Comparison of ENCODE assay signal across 16 cellular contexts in the genomic region with DNA sequence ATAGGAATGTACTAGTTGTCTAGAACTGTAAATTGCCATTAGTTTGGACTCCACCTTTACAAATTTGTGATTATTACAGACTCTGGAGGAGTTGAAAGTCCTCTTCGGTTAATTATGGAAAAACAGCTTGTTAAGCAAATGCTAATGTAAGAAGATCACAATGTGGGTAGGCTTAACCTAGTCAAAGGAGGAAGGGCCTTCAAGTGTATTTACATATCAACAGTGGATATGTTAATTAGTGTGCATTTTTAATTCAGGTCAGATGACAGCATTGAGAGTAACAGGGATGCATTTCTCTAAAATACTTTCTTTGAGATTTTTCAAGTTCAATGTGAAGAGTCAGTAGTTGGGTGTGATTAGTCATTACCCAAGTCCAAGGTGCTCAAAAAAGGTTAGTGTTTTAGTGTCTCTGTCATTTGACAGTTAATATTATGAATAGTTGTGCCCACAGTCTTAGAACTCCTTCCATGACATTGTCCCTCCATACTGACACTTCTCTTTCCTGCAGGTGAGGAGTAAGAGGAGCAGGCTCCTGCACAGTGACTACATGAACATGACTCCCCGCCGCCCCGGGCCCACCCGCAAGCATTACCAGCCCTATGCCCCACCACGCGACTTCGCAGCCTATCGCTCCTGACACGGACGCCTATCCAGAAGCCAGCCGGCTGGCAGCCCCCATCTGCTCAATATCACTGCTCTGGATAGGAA. TPM values are rescaled to one million over a fixed set of nuclear protein-coding genes. Genes with fewer than 3 reads are reported as not detected.
A peak's percentile ranks its signal among the peaks of the same experiment; 100 is the strongest.
DNase-seq lines count a peak whose midpoint lies in the region; ATAC-seq and TF ChIP-seq lines count a peak whose summit lies in the region.
"Had no signal": no experiment of that assay in that cellular context is flagged by ENCODE, and none has a peak within 500 bp of the region (broad histone marks: within the 10 kb centered on the region; RNA-seq: fewer than 3 reads in every experiment).

No MANE protein-coding gene starts in this region.

- CTCF ChIA-PET in CD4-positive, alpha-beta T cell (lab: Charles Lee) = interaction anchor here (0.9 to 1.9 kb wide), 2 partner anchors 9 to 14 kb away, joined by 3 to 7 read pairs; no protein-coding TSS in a partner anchor
- CTCF ChIA-PET in activated CD4-positive, alpha-beta memory T cell treated with anti-CD3 and anti-CD28 coated beads for 36 hours (lab: Charles Lee) = interaction anchor here (1.0 to 2.7 kb wide), 2 partner anchors 29 to 77 kb away, joined by 3 to 14 read pairs; no protein-coding TSS in a partner anchor

- peaks cover 79% of the 10 kb centered on the region for H3K4me1 ChIP-seq in effector memory CD4-positive, alpha-beta T cell (ENCODE audit: control insufficient read depth, insufficient read depth, low read length, poor library complexity, severe bottlenecking)
- H3K4me1 ChIP-seq: parathyroid adenoma had no signal

- H3K27me3 Mint-ChIP-seq in T-helper 2 cell treated with Interferon-gamma antibody and Interleukin-4, amounts not matched to agents 5 μg/mL and 100 μg/mL, for 36 hours (ENCODE audit: low read depth) = no peaks in the 10 kb centered on the region
- no peaks in the 10 kb centered on the region for H3K27me3 Mint-ChIP-seq in CD4-positive, alpha-beta T cell
- H3K27me3 Mint-ChIP-seq in activated CD4-positive, alpha-beta memory T cell treated with anti-CD3 and anti-CD28 coated beads for 36 hours = no peaks in the 10 kb centered on the region

- no peaks in the 10 kb centered on the region for H3K9me3 Mint-ChIP-seq in T-helper 2 cell treated with Interferon-gamma antibody and Interleukin-4, amounts not matched to agents 5 μg/mL and 100 μg/mL, for 36 hours
- peaks cover 3% of the 10 kb centered on the region for H3K9me3 Mint-ChIP-seq in CD4-positive, alpha-beta T cell
- H3K9me3 Mint-ChIP-seq in activated CD4-positive, alpha-beta memory T cell treated with anti-CD3 and anti-CD28 coated beads for 36 hours = no peaks in the 10 kb centered on the region

- H3K4me1 Mint-ChIP-seq in T-helper 2 cell treated with Interferon-gamma antibody and Interleukin-4, amounts not matched to agents 5 μg/mL and 100 μg/mL, for 36 hours (ENCODE audit: low read depth) = peaks cover 82% of the 10 kb centered on the region
- peaks cover 95% of the 10 kb centered on the region for H3K4me1 Mint-ChIP-seq in CD4-positive, alpha-beta T cell (ENCODE audit: low read depth)
- H3K4me1 Mint-ChIP-seq in activated CD4-positive, alpha-beta memory T cell treated with anti-CD3 and anti-CD28 coated beads for 36 hours (ENCODE audit: low read depth) = peaks cover 99% of the 10 kb centered on the region
- H3K4me1 Mint-ChIP-seq: B cell had no signal

- peak overlapping the region; percentile 60 for H3K27ac Mint-ChIP-seq in T-helper 2 cell treated with Interferon-gamma antibody and Interleukin-4, amounts not matched to agents 5 μg/mL and 100 μg/mL, for 36 hours
- peak overlapping the region; percentile 87 for H3K27ac Mint-ChIP-seq in CD4-positive, alpha-beta T cell
- peak overlapping the region; percentile 99 for H3K27ac Mint-ChIP-seq in activated CD4-positive, alpha-beta memory T cell treated with anti-CD3 and anti-CD28 coated beads for 36 hours
- H3K27ac Mint-ChIP-seq: B cell had no signal

- H3K9me3 ChIP-seq in CD4-positive, alpha-beta T cell (ENCODE audit: control insufficient read depth, low read length) = no peaks in the 10 kb centered on the region
- H3K9me3 ChIP-seq in effector memory CD4-positive, alpha-beta T cell (ENCODE audit: control insufficient read depth, low read length) = no peaks in the 10 kb centered on the region
- H3K9me3 ChIP-seq: thoracic aorta had no signal

- no peak overlapping the region for H3K27ac ChIP-seq in CD4-positive, alpha-beta T cell (ENCODE audit: low read depth, low read length)
- peak overlapping the region; percentile 27 for H3K27ac ChIP-seq in effector memory CD4-positive, alpha-beta T cell (ENCODE audit: insufficient read depth, low read length, poor library complexity, severe bottlenecking)
- H3K27ac ChIP-seq: parathyroid adenoma, thoracic aorta had no signal

- intact Hi-C loops in CD4-positive, alpha-beta T cell (cut with DNase I, micrococcal nuclease) = no loop called here
- intact Hi-C loops in activated CD4-positive, alpha-beta memory T cell treated with anti-CD3 and anti-CD28 coated beads for 36 hours (cut with micrococcal nuclease) = loop anchor here (1.0 to 10.0 kb wide), 6 partner anchors 96 to 1100 kb away; partner anchors contain the start of gene FAM117B

- POLR2A ChIA-PET in CD4-positive, alpha-beta T cell (lab: Charles Lee) = interaction anchor here (6.4 kb wide), 1 partner anchor 15 kb away, joined by 132 read pairs; no protein-coding TSS in a partner anchor
- POLR2A ChIA-PET in activated CD4-positive, alpha-beta memory T cell treated with anti-CD3 and anti-CD28 coated beads for 36 hours (lab: Charles Lee) = interaction anchor here (0.5 to 8.9 kb wide), 13 partner anchors 7 to 152 kb away, joined by 3 to 196 read pairs (median 9); partner anchors contain the start of genes CD28 and CTLA4

- no peak for ATAC-seq in CD4-positive, alpha-beta T cell (ENCODE audit: poor library complexity)
- no peak for ATAC-seq in HG02884 (IDR thresholded peaks at IDR 0.05; ENCODE audit: unreplicated experiment)
- no peak for ATAC-seq in HG02852 (IDR thresholded peaks at IDR 0.05; ENCODE audit: unreplicated experiment)
- ATAC-seq: PC-3 had no signal

- no peak for TF ChIP-seq CTCF in CD4-positive, alpha-beta T cell (IDR thresholded peaks at IDR 0.05)

- peaks cover 90% of the 10 kb centered on the region for H3K36me3 Mint-ChIP-seq in T-helper 2 cell treated with Interferon-gamma antibody and Interleukin-4, amounts not matched to agents 5 μg/mL and 100 μg/mL, for 36 hours (ENCODE audit: low read depth)
- H3K36me3 Mint-ChIP-seq in CD4-positive, alpha-beta T cell (ENCODE audit: low read depth) = peaks cover 99% of the 10 kb centered on the region
- H3K36me3 Mint-ChIP-seq in activated CD4-positive, alpha-beta memory T cell treated with anti-CD3 and anti-CD28 coated beads for 36 hours = peaks cover 90% of the 10 kb centered on the region

- peaks cover 56% of the 10 kb centered on the region for H3K36me3 ChIP-seq in effector memory CD4-positive, alpha-beta T cell (ENCODE audit: control insufficient read depth, insufficient read depth, low read length)
- H3K36me3 ChIP-seq: thoracic aorta had no signal

- H3K4me3 ChIP-seq in effector memory CD4-positive, alpha-beta T cell (ENCODE audit: insufficient read depth, low read depth, low read length, poor library complexity, severe bottlenecking) = no peak overlapping the region
- H3K4me3 ChIP-seq: thoracic aorta had no signal

- no peak for DNase-seq in T-helper 2 cell treated with Interferon-gamma antibody and Interleukin-4, amounts not matched to agents 5 μg/mL and 100 μg/mL, for 36 hours (ENCODE audit: low spot score)
- DNase-seq in T-helper 2 cell (no peak), NCI-H2196 (lab: John Stamatoyannopoulos, UW; ENCODE audit: unreplicated experiment) (no peak)
- no peak for DNase-seq in CD4-positive, alpha-beta T cell
- peak; percentile 65 for DNase-seq in activated CD4-positive, alpha-beta memory T cell treated with anti-CD3 and anti-CD28 coated beads for 36 hours
- DNase-seq in effector memory CD4-positive, alpha-beta T cell = no peak
- DNase-seq: 8988T, NCI-H82, PC-3, T-helper 9 cell had no signal

- H3K27me3 ChIP-seq in CD4-positive, alpha-beta T cell (ENCODE audit: control insufficient read depth, insufficient read depth, low read length) = no peaks in the 10 kb centered on the region
- H3K27me3 ChIP-seq in effector memory CD4-positive, alpha-beta T cell (replicated peaks; ENCODE audit: control insufficient read depth, insufficient read depth, low read length, poor library complexity, severe bottlenecking) = no peaks in the 10 kb centered on the region

- peak overlapping the region; percentile 10 for H3K4me3 Mint-ChIP-seq in T-helper 2 cell treated with Interferon-gamma antibody and Interleukin-4, amounts not matched to agents 5 μg/mL and 100 μg/mL, for 36 hours
- peak overlapping the region; percentile 3 for H3K4me3 Mint-ChIP-seq in CD4-positive, alpha-beta T cell
- peak overlapping the region; percentile 46 for H3K4me3 Mint-ChIP-seq in activated CD4-positive, alpha-beta memory T cell treated with anti-CD3 and anti-CD28 coated beads for 36 hours
- H3K4me3 Mint-ChIP-seq: B cell had no signal

RNA-seq across cellular contexts. Expression of gene CD28, which starts 28.0 kb away (rescaled TPM):
- total RNA-seq in CD4-positive, alpha-beta T cell = 100 to 1,000 TPM; 128 to 130 TPM
- 100 to 1,000 TPM; 279 to 285 TPM for total RNA-seq in activated CD4-positive, alpha-beta memory T cell treated with anti-CD3 and anti-CD28 coated beads for 36 hours
- total RNA-seq: M059J, PC-3 had no signal
